8 cellular contexts compared by ENCODE assay signal in genomic region chr2:183125659-183126341, GRCh38. TPM values are rescaled to one million over a fixed set of nuclear protein-coding genes. Genes with fewer than 3 reads are reported as not detected.
DNase-seq lines count a peak whose midpoint lies in the region; ATAC-seq and TF ChIP-seq lines count a peak whose summit lies in the region.

No MANE protein-coding gene starts in this region.

- H3K4me3 ChIP-seq in PC-3 (ENCODE audit: low read length) (peak overlapping the region; percentile 85), epithelial cell of proximal tubule (ENCODE audit: low read depth, low read length) (peak overlapping the region; percentile 85), skin epidermis (peak overlapping the region in 4 of 7 experiments; percentile 87 to 96 (median 90))

- H3K27me3 Mint-ChIP-seq in activated CD8-positive, alpha-beta memory T cell treated with anti-CD3 and anti-CD28 coated beads, Interleukin-2, amount 10 ng/mL, durations not matched to agents 7 days and 5 days: peaks cover 7% of the 10 kb centered on the region
- H3K27me3 Mint-ChIP-seq in CD14-positive monocyte (ENCODE audit: low read depth in 3 of 3): peaks cover 0 to 21% (median 5%) of the 10 kb centered on the region in 3 donors

- peak overlapping the region; percentile 88 for H3K4me2 ChIP-seq in PC-3 (ENCODE audit: low read length)

- peaks cover 15% of the 10 kb centered on the region for H3K4me1 ChIP-seq in PC-3 (ENCODE audit: insufficient read depth, low read length)

- no peak overlapping the region for H2AFZ ChIP-seq in PC-3 (ENCODE audit: low read length)

- no peaks in the 10 kb centered on the region for H3K27me3 ChIP-seq in PC-3 (ENCODE audit: low read length)

- H3K9ac ChIP-seq in PC-3 (ENCODE audit: low read length): peak overlapping the region; percentile 94

- H3K9me3 ChIP-seq in PC-3 (ENCODE audit: low read length): no peaks in the 10 kb centered on the region

- H3K79me2 ChIP-seq in PC-3 (ENCODE audit: low read length): peaks cover 63% of the 10 kb centered on the region

- CTCF ChIA-PET in activated CD8-positive, alpha-beta memory T cell treated with anti-CD3 and anti-CD28 coated beads, Interleukin-2, amount 10 ng/mL, durations not matched to agents 7 days and 5 days (lab: Charles Lee): interaction anchor here (2.8 kb wide), 1 partner anchor 47 kb away, joined by 7 read pairs; the partner anchor contains the start of gene DUSP19
- CTCF ChIA-PET in PC-3 (lab: Charles Lee): no interaction called here

- H3K36me3 Mint-ChIP-seq in activated CD8-positive, alpha-beta memory T cell treated with anti-CD3 and anti-CD28 coated beads, Interleukin-2, amount 10 ng/mL, durations not matched to agents 7 days and 5 days: peaks cover 9% of the 10 kb centered on the region
- H3K36me3 Mint-ChIP-seq in CD14-positive monocyte: peaks cover 5 to 7% of the 10 kb centered on the region in 2 donors

- H3K27ac ChIP-seq in PC-3 (ENCODE audit: low read length) (no peak overlapping the region), skin epidermis (no peak overlapping the region)

- H3K9me2 ChIP-seq in PC-3 (replicated peaks; ENCODE audit: low read length): no peaks in the 10 kb centered on the region

- no peaks in the 10 kb centered on the region for H3F3A ChIP-seq in PC-3 (ENCODE audit: low read length, unreplicated experiment)

- peak overlapping the region; percentile 96 for H3K4me3 Mint-ChIP-seq in activated CD8-positive, alpha-beta memory T cell treated with anti-CD3 and anti-CD28 coated beads, Interleukin-2, amount 10 ng/mL, durations not matched to agents 7 days and 5 days
- peak overlapping the region in 1 of 2 donors; percentile 37 for H3K4me3 Mint-ChIP-seq in CD14-positive monocyte

- H3K4me1 Mint-ChIP-seq in activated CD8-positive, alpha-beta memory T cell treated with anti-CD3 and anti-CD28 coated beads, Interleukin-2, amount 10 ng/mL, durations not matched to agents 7 days and 5 days: peaks cover 34% of the 10 kb centered on the region
- peaks cover 21% of the 10 kb centered on the region for H3K4me1 Mint-ChIP-seq in CD14-positive monocyte

- DNase-seq in activated CD8-positive, alpha-beta memory T cell treated with anti-CD3 and anti-CD28 coated beads, Interleukin-2, amount 10 ng/mL, durations not matched to agents 7 days and 5 days: no peak
- no peak for DNase-seq in activated CD8-positive, alpha-beta memory T cell treated with anti-CD3 and anti-CD28 coated beads, Interleukin-2, amount 50 U/mL, for 4 hours
- DNase-seq in PC-3 (peak; percentile 22), epithelial cell of proximal tubule (ENCODE audit: low read depth) (no peak), CD14-positive monocyte (ENCODE audit: low spot score) (no peak), A172 (ENCODE audit: low spot score) (no peak)

- intact Hi-C loops in PC-3 (cut with micrococcal nuclease): loop anchor here (2.0 kb wide), 1 partner anchor 87 kb away; the partner anchor contains the start of gene NCKAP1
- intact Hi-C loops in CD14-positive monocyte (cut with micrococcal nuclease): no loop called here

- POLR2A ChIA-PET in PC-3 (lab: Charles Lee; ENCODE audit: unreplicated experiment): no interaction called here

- no TSS peak for BruUV-seq in PC-3 (replicated peaks; lab: Mats Ljungman, UMichigan)

- H3K36me3 ChIP-seq in PC-3 (ENCODE audit: low read depth, low read length): peaks cover 17% of the 10 kb centered on the region

- H3K27ac Mint-ChIP-seq in activated CD8-positive, alpha-beta memory T cell treated with anti-CD3 and anti-CD28 coated beads, Interleukin-2, amount 10 ng/mL, durations not matched to agents 7 days and 5 days: peak overlapping the region; percentile 99
- no peak overlapping the region for H3K27ac Mint-ChIP-seq in CD14-positive monocyte

- peaks cover 21% of the 10 kb centered on the region for H4K20me1 ChIP-seq in PC-3 (ENCODE audit: low read length)

- TF ChIP-seq CTCF in PC-3 (conservative IDR thresholded peaks at IDR 0.05; ENCODE audit: low read depth, low read length) (no peak), epithelial cell of proximal tubule (conservative IDR thresholded peaks at IDR 0.05; ENCODE audit: low read depth, low read length) (no peak), CD14-positive monocyte (IDR thresholded peaks at IDR 0.05) (no peak)

- no peaks in the 10 kb centered on the region for H3K9me3 Mint-ChIP-seq in activated CD8-positive, alpha-beta memory T cell treated with anti-CD3 and anti-CD28 coated beads, Interleukin-2, amount 10 ng/mL, durations not matched to agents 7 days and 5 days (ENCODE audit: low read depth)
- peaks cover 0 to 3% (median 0%) of the 10 kb centered on the region in 7 donors for H3K9me3 Mint-ChIP-seq in CD14-positive monocyte

- ATAC-seq in activated CD8-positive, alpha-beta memory T cell treated with anti-CD3 and anti-CD28 coated beads, Interleukin-2, amount 10 ng/mL, durations not matched to agents 7 days and 5 days: no peak
- ATAC-seq in PC-3 (no peak), HG02642 (IDR thresholded peaks at IDR 0.05; ENCODE audit: poor library complexity, unreplicated experiment) (no peak)

RNA-seq across cellular contexts. Expression of gene NUP35, which starts 1.6 kb away (rescaled TPM):
- 10 to 100 TPM; 23.5 to 24.9 TPM for total RNA-seq in activated CD8-positive, alpha-beta memory T cell treated with anti-CD3 and anti-CD28 coated beads, Interleukin-2, amount 10 ng/mL, durations not matched to agents 7 days and 5 days
- total RNA-seq in PC-3 (2014; rRNA removed): 25.0 and 26.0 TPM in 2 replicates
- total RNA-seq in epithelial cell of proximal tubule: 19.1 and 30.1 TPM in 2 replicates
- polyA plus RNA-seq in CD14-positive monocyte: 1 to 10 TPM; 1.5 to 2.0 TPM
- 31.7 and 37.2 TPM in 2 replicates for total RNA-seq in A172 (2014; rRNA removed; shearing (Covaris generic))

RNA-seq across cellular contexts. Expression of gene DUSP19, which starts 47.3 kb away (rescaled TPM):
- total RNA-seq in activated CD8-positive, alpha-beta memory T cell treated with anti-CD3 and anti-CD28 coated beads, Interleukin-2, amount 10 ng/mL, durations not matched to agents 7 days and 5 days: 1 to 10 TPM; 1.8 to 2.1 TPM
- total RNA-seq in PC-3 (2014; rRNA removed): 0.51 and 0.58 TPM in 2 replicates
- total RNA-seq in epithelial cell of proximal tubule: 0.17 and 0.51 TPM in 2 replicates
- under 1 TPM; 0.25 to 0.30 TPM for polyA plus RNA-seq in CD14-positive monocyte
- 2.5 and 3.2 TPM in 2 replicates for total RNA-seq in A172 (2014; rRNA removed; shearing (Covaris generic))
